1 cellular context compared by ENCODE assay signal in genomic region chr1:18828224-18828623, GRCh38.
TF ChIP-seq lines count a peak whose summit lies in the region.

No MANE protein-coding gene starts in this region.

TF ChIP-seq in HCT116, 20 proteins besides CTCF, POLR2A, EP300 and RAD21 (continued from another document):
- no peak for TF ChIP-seq REST (IDR thresholded peaks at IDR 0.05; ENCODE audit: low read depth)
- no peak for TF ChIP-seq ELF1 (IDR thresholded peaks at IDR 0.05; ENCODE audit: borderline replicate concordance, low read depth)
- TF ChIP-seq MAX (IDR thresholded peaks at IDR 0.05): no peak
- TF ChIP-seq JUND (IDR thresholded peaks at IDR 0.05): no peak
- no peak for TF ChIP-seq ZFX (IDR thresholded peaks at IDR 0.05)
- TF ChIP-seq EGR1 (IDR thresholded peaks at IDR 0.05; ENCODE audit: low read depth): no peak
- TF ChIP-seq CEBPB (IDR thresholded peaks at IDR 0.05; ENCODE audit: low read depth): no peak
- no peak for TF ChIP-seq ZBTB33 (IDR thresholded peaks at IDR 0.05; ENCODE audit: extremely low read depth, insufficient replicate concordance, low read length)
